Comparison of ENCODE assay signal across 8 cellular contexts in genomic region chr7:106485031-106485551, GRCh38.
DNase-seq lines count a peak whose midpoint lies in the region; ATAC-seq, FAIRE-seq and TF ChIP-seq lines count a peak whose summit lies in the region.

No MANE protein-coding gene starts in this region.

- no peaks in the 10 kb centered on the region for H4K20me1 ChIP-seq in HepG2 (ENCODE audit: insufficient read depth, low read length)

- in situ Hi-C loops in HepG2 (cut with HindIII; ENCODE audit: extremely low pct_ligation_motif_present, low pct_unique_long_range_greater_than_20kb) = no loop called here

- H3K9ac ChIP-seq in liver (ENCODE audit: low read depth in 1 of 2, low read length in 2 of 2) = no peak overlapping the region
- no peak overlapping the region for H3K9ac ChIP-seq in HepG2 (ENCODE audit: insufficient read depth, low read depth, low read length)

- H3K9me3 ChIP-seq in liver (ENCODE audit: control insufficient read depth in 4 of 4, low read length in 3 of 4) (no peaks in the 10 kb centered on the region), HepG2 (ENCODE audit: low read length) (no peaks in the 10 kb centered on the region)

- FAIRE-seq in HepG2 (lab: Jason Lieb, UNC) = no peak
- FAIRE-seq in urothelium cell line (lab: Jason Lieb, UNC) = peak; percentile 95

- CTCF ChIA-PET in HepG2 (lab: Yijun Ruan, JAX; ENCODE audit: low intra/inter-chr PET ratio, low total read pairs) = no interaction called here

- H3K27ac ChIP-seq in liver (ENCODE audit: low read depth in 1 of 2, low read length in 2 of 2) (peak overlapping the region; percentile 69 to 70), HepG2 (ENCODE audit: extremely low read length, insufficient read depth, low read length) (no peak overlapping the region)

- no peak overlapping the region for H2AFZ ChIP-seq in HepG2 (ENCODE audit: low read length)

- H3K36me3 ChIP-seq in liver (ENCODE audit: control insufficient read depth in 4 of 4, insufficient read depth in 3 of 4, low read depth in 1 of 4, low read length in 3 of 4) (no peaks in the 10 kb centered on the region), HepG2 (replicated peaks in 1 of 2; ENCODE audit: control insufficient read depth in 1 of 2, insufficient read depth in 2 of 2, low read length in 2 of 2) (no peaks in the 10 kb centered on the region)

- H3K4me2 ChIP-seq in HepG2 (ENCODE audit: low read depth, low read length) = no peak overlapping the region

- H3K79me2 ChIP-seq in HepG2 (ENCODE audit: insufficient read depth, low read length) = no peaks in the 10 kb centered on the region

- 20% methylated on average over 1 of the region's 1 CpG for WGBS in liver
- 0% methylated on average over 1 of the region's 1 CpG for WGBS in HepG2 (ENCODE audit: low lambda C conversion rate)

- TF ChIP-seq EP300 in HepG2 (IDR thresholded peaks at IDR 0.05; ENCODE audit: low read depth in 2 of 2, low read length in 2 of 2) (no peak), HepG2 (CRISPR knock-in tag; IDR thresholded peaks at IDR 0.05; ENCODE audit: borderline replicate concordance) (no peak)

- ATAC-seq in HepG2 (no peak), SK-N-SH treated with all-trans-retinoic acid at 6 μM for 48 hours (peak; percentile 74)

- TF ChIP-seq RAD21 in liver (IDR thresholded peaks at IDR 0.05) (peak in 1 of 2 donors; percentile 37), HepG2 (CRISPR knock-in tag; IDR thresholded peaks at IDR 0.05) (no peak)

- H3K27me3 ChIP-seq in liver (ENCODE audit: control insufficient read depth in 4 of 4, insufficient read depth in 4 of 4, low read length in 3 of 4) (no peaks in the 10 kb centered on the region), HepG2 (ENCODE audit: control insufficient read depth in 1 of 2, insufficient read depth in 2 of 2, low read length in 2 of 2) (no peaks in the 10 kb centered on the region)

- BruUV-seq in HepG2 (replicated peaks; lab: Mats Ljungman, UMichigan) = no TSS peak

- no peak for DNase-seq in HepG2 (ENCODE audit: low spot score)
- DNase-seq in foreskin fibroblast = peak; percentile 80 to 87
- peak; percentile 46 for DNase-seq in urothelium cell line (ENCODE audit: low spot score)
- no peak for DNase-seq in NCI-H2196 treated with DMSO at 0.1 percent for 48 hours (lab: John Stamatoyannopoulos, UW; ENCODE audit: unreplicated experiment)
- DNase-seq in NCI-H128 (lab: John Stamatoyannopoulos, UW; ENCODE audit: unreplicated experiment) = no peak
- DNase-seq in posterior cingulate gyrus = no peak

- H3K4me3 ChIP-seq in liver (ENCODE audit: low read depth in 1 of 3, low read length in 3 of 3) (peak overlapping the region in 2 of 3 donors; percentile 2 to 17), HepG2 (replicated peaks in 1 of 3; ENCODE audit: insufficient read depth in 1 of 3, low read depth in 2 of 3, low read length in 3 of 3) (no peak overlapping the region), foreskin fibroblast (ENCODE audit: low read depth in 1 of 2, low read length in 2 of 2) (peak overlapping the region in 1 of 2 donors; percentile 4)

- TF ChIP-seq POLR2A in HepG2 (IDR thresholded peaks at IDR 0.05; ENCODE audit: insufficient read depth in 1 of 2, low read depth in 2 of 2, low read length in 2 of 2) = no peak

- POLR2A ChIA-PET in HepG2 (lab: Yijun Ruan, JAX) = no interaction called here

- intact Hi-C loops in HepG2 (cut with micrococcal nuclease; ENCODE audit: unreplicated experiment) = no loop called here
- intact Hi-C loops in posterior cingulate gyrus (cut with DNase I) = no loop called here

- H3K4me1 ChIP-seq in liver (ENCODE audit: control insufficient read depth in 4 of 4, insufficient read depth in 4 of 4, low read length in 3 of 4) (peaks cover 7 to 54% (median 36%) of the 10 kb centered on the region in 4 donors), HepG2 (ENCODE audit: insufficient read depth, low read length) (no peaks in the 10 kb centered on the region)

- no peak for TF ChIP-seq CTCF in liver (IDR thresholded peaks at IDR 0.05; ENCODE audit: low read depth, low read length, missing input control)
- TF ChIP-seq CTCF in HepG2 (CRISPR knock-in tag; IDR thresholded peaks at IDR 0.05) = no peak
- TF ChIP-seq CTCF in foreskin fibroblast (IDR thresholded peaks at IDR 0.05; ENCODE audit: low read depth, low read length) = no peak

TF ChIP-seq in liver, 16 proteins besides CTCF, POLR2A, EP300 and RAD21 (continues in another document):
- TF ChIP-seq FOXA2 (IDR thresholded peaks at IDR 0.05) (no peak), TAF1 (conservative IDR thresholded peaks at IDR 0.05) (peak; percentile 5), FOXA1 (IDR thresholded peaks at IDR 0.05) (no peak), JUND (IDR thresholded peaks at IDR 0.05) (peak in 1 of 2 donors; percentile 43), GABPA (IDR thresholded peaks at IDR 0.05 in 1 of 2, conservative IDR thresholded peaks at IDR 0.05 in 1 of 2) (no peak)

TF ChIP-seq in HepG2, 621 proteins besides CTCF, POLR2A, EP300 and RAD21 (continues in another document):
- TF ChIP-seq, protein P1, sequence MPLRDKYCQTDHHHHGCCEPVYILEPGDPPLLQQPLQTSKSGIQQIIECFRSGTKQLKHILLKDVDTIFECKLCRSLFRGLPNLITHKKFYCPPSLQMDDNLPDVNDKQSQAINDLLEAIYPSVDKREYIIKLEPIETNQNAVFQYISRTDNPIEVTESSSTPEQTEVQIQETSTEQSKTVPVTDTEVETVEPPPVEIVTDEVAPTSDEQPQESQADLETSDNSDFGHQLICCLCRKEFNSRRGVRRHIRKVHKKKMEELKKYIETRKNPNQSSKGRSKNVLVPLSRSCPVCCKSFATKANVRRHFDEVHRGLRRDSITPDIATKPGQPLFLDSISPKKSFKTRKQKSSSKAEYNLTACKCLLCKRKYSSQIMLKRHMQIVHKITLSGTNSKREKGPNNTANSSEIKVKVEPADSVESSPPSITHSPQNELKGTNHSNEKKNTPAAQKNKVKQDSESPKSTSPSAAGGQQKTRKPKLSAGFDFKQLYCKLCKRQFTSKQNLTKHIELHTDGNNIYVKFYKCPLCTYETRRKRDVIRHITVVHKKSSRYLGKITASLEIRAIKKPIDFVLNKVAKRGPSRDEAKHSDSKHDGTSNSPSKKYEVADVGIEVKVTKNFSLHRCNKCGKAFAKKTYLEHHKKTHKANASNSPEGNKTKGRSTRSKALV (CRISPR knock-in tag; IDR thresholded peaks at IDR 0.05) = no peak
- TF ChIP-seq CEBPB (IDR thresholded peaks at IDR 0.05; ENCODE audit: borderline replicate concordance, low read depth, low read length) (no peak), ZNF331 (CRISPR knock-in tag; IDR thresholded peaks at IDR 0.05) (no peak), REXO4 (CRISPR knock-in tag; IDR thresholded peaks at IDR 0.05; ENCODE audit: borderline replicate concordance) (no peak), ZBTB33 (CRISPR knock-in tag; IDR thresholded peaks at IDR 0.05) (no peak), HNRNPK (IDR thresholded peaks at IDR 0.05; ENCODE audit: low read depth, low read length, poor library complexity, severe bottlenecking) (no peak)

TF ChIP-seq in SK-N-SH treated with all-trans-retinoic acid at 6 μM for 48 hours, 23 proteins besides CTCF, POLR2A, EP300 and RAD21:
- TF ChIP-seq RARB (CRISPR knock-in tag; IDR thresholded peaks at IDR 0.05) (no peak), ZFP3 (CRISPR knock-in tag; IDR thresholded peaks at IDR 0.05) (no peak), TCF4 (CRISPR knock-in tag; IDR thresholded peaks at IDR 0.05; ENCODE audit: borderline replicate concordance) (no peak), TOX (CRISPR knock-in tag; IDR thresholded peaks at IDR 0.05; ENCODE audit: borderline replicate concordance) (peak; percentile 45; the same call in 1 of the 2 replicates)

Comparison
In these comparisons a context has a peak if more than half of its experiments do, and no peak if none do; other contexts are left out.
1. H3K4me3 ChIP-seq: peak in liver (2 of 3); none in HepG2 (0 of 3).
2. DNase-seq: peak in foreskin fibroblast (2 of 2) and urothelium cell line (single experiment); none in HepG2 (single experiment), NCI-H2196 treated with DMSO at 0.1 percent for 48 hours (single experiment), NCI-H128 (single experiment) and posterior cingulate gyrus (0 of 10).